In genomic region chr1:8629241-8630091, GRCh38 we compare ENCODE assay signal across 8 cellular contexts.
DNase-seq lines count a peak whose midpoint lies in the region; ATAC-seq and TF ChIP-seq lines count a peak whose summit lies in the region.

No MANE protein-coding gene starts in this region.

- peaks cover 14% of the 10 kb centered on the region for H4K20me1 ChIP-seq in DOHH2 (ENCODE audit: control insufficient read depth, insufficient read depth, low read depth, low read length)

- peaks cover 35% of the 10 kb centered on the region for H3K4me1 ChIP-seq in DOHH2 (ENCODE audit: control insufficient read depth, low read length)

- intact Hi-C loops in left cardiac atrium (cut with DNase I) = no loop called here

- no peak overlapping the region for H3K27ac ChIP-seq in DOHH2 (ENCODE audit: low read depth, low read length)
- 0 out of 2 replicates have a peak overlapping the region, but pooled peaks have one; percentile 11 for H3K27ac ChIP-seq in SK-N-MC

- H3F3A ChIP-seq in DOHH2 (ENCODE audit: control insufficient read depth, insufficient read depth) = 0 out of 2 replicates have a peak, but pooled peaks cover 3% of the 10 kb centered on the region

- H3K79me2 ChIP-seq in DOHH2 (ENCODE audit: control insufficient read depth, low read length) = peaks cover 27% of the 10 kb centered on the region

- no peak for TF ChIP-seq CTCF in DOHH2 (IDR thresholded peaks at IDR 0.05; ENCODE audit: low read depth, low read length, poor library complexity, severe bottlenecking)

- DNase-seq in SK-N-MC (ENCODE audit: low read depth, low spot score) = no peak
- DNase-seq in left cardiac atrium = no peak
- no peak for DNase-seq in NCI-H2196 treated with DMSO at 0.1 percent for 48 hours (lab: John Stamatoyannopoulos, UW; ENCODE audit: unreplicated experiment)
- no peak for DNase-seq in SW480 (ENCODE audit: low spot score)
- no peak for DNase-seq in stimulated activated CD4-positive, alpha-beta T cell treated with anti-CD3 and anti-CD28 coated beads, Interleukin-15, amount 100 ng/mL, for 24 hours

- H3K36me3 ChIP-seq in DOHH2 (ENCODE audit: control insufficient read depth, low read length) = no peaks in the 10 kb centered on the region
- no peaks in the 10 kb centered on the region for H3K36me3 ChIP-seq in SK-N-MC (ENCODE audit: insufficient read depth, low read length)

- H3K4me3 ChIP-seq in DOHH2 (ENCODE audit: low read length) = no peak overlapping the region
- no peak overlapping the region for H3K4me3 ChIP-seq in SK-N-MC

- H3K9me3 ChIP-seq in DOHH2 (ENCODE audit: control insufficient read depth, insufficient read depth, low read length) (no peaks in the 10 kb centered on the region), SK-N-MC (ENCODE audit: low read depth, low read length) (no peaks in the 10 kb centered on the region)

- H3K27me3 ChIP-seq in DOHH2 (ENCODE audit: control insufficient read depth, low read length) = no peaks in the 10 kb centered on the region

- 0 out of 2 replicates have a peak overlapping the region, but pooled peaks have one; percentile 2 for H3K4me2 ChIP-seq in DOHH2 (ENCODE audit: low read length)

- H3K9ac ChIP-seq in SK-N-MC (ENCODE audit: insufficient read length) = no peak overlapping the region

- H3K9me2 ChIP-seq in DOHH2 (replicated peaks; ENCODE audit: control insufficient read depth, low read length) = no peaks in the 10 kb centered on the region

- ATAC-seq in GM19438 (IDR thresholded peaks at IDR 0.05; ENCODE audit: low read depth, unreplicated experiment) = peak; percentile 63
- ATAC-seq in HG03354 (IDR thresholded peaks at IDR 0.05; ENCODE audit: poor library complexity, severe bottlenecking, unreplicated experiment) = peak; percentile 76
- peak; percentile 70 to 76 for ATAC-seq in left cardiac atrium
